8 cellular contexts compared by ENCODE assay signal in the genomic region with DNA sequence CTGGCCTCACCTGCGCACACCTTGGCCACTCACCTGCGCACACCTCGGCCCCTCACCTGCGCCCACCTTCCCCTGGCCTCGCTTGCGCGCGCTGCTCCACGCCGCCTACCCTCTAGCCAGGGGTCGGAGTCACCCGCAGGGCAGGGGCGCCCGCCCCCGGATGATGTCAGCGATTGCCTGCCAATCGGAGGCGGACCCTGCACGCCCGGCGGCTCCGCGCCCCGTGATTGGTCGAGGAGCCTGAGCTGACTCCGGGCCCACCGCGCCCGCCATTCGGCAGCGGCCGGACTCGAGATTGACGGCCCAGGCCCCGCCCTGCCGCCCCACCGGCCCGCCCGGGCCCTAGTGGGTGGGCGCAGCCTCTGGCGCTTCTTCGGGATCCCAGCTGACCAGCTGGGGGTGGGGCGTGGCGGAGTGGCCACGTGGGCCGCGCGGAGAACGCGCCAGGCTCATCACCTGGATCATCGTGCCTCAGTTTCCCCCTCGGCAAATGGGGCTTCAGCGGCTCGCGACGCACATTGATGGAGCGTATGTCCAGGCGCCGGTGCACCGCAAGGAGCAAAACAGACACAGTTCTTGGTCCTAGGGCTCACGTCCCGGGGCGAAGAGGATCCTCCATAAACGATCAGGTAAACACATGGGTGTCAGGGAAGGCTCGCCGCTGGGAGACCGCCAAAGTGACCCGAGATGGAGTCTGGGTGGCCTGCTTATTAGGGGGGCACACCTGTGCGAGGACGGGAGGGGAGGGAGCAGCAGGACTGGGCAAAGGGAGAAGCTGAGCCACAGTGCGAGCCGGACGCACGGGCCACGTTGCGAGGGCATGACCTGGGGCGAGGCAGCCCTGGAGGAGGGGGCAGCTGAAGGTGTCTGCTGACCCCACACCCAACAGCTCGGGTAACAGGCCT. TPM values are rescaled to one million over a fixed set of nuclear protein-coding genes. Genes with fewer than 3 reads are reported as not detected.
A peak's percentile ranks its signal among the peaks of the same experiment; 100 is the strongest.
DNase-seq lines count a peak whose midpoint lies in the region; ATAC-seq, FAIRE-seq and TF ChIP-seq lines count a peak whose summit lies in the region.

A gene with protein sequence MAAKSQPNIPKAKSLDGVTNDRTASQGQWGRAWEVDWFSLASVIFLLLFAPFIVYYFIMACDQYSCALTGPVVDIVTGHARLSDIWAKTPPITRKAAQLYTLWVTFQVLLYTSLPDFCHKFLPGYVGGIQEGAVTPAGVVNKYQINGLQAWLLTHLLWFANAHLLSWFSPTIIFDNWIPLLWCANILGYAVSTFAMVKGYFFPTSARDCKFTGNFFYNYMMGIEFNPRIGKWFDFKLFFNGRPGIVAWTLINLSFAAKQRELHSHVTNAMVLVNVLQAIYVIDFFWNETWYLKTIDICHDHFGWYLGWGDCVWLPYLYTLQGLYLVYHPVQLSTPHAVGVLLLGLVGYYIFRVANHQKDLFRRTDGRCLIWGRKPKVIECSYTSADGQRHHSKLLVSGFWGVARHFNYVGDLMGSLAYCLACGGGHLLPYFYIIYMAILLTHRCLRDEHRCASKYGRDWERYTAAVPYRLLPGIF (minus strand): TSS at position 137 of the 905 bp plus-strand sequence. CDS start 3,441 bp downstream, outside the sequence.

- H3K9ac ChIP-seq in IMR-90 (ENCODE audit: low read depth, low read length) (peak within 1 kb of the TSS; percentile 70), endothelial cell of umbilical vein (replicated peaks; ENCODE audit: extremely low read depth, insufficient read depth, low read length) (peak within 1 kb of the TSS; percentile 55)

- H2AK9ac ChIP-seq in IMR-90 (replicated peaks; ENCODE audit: low read depth, low read length, poor library complexity) = peak within 1 kb of the TSS; percentile 99

- H2AFZ ChIP-seq in IMR-90 (replicated peaks; ENCODE audit: low read length, poor library complexity) (peak within 1 kb of the TSS; percentile 99), OCI-LY7 (ENCODE audit: low read length) (peak within 1 kb of the TSS; percentile 85; the same call in 1 of the 2 replicates), endothelial cell of umbilical vein (ENCODE audit: low read depth, low read length) (peak within 1 kb of the TSS; percentile 67)

- TF ChIP-seq POLR2A in IMR-90 (IDR thresholded peaks at IDR 0.05; ENCODE audit: low read depth, low read length) = no peak
- peak; percentile 65 for TF ChIP-seq POLR2A in endothelial cell of umbilical vein (IDR thresholded peaks at IDR 0.05; ENCODE audit: low read depth, low read length)

- DNase-seq in DMS 273 treated with DMSO at 0.1 percent for 48 hours (lab: John Stamatoyannopoulos, UW) (peak; percentile 67), IMR-90 (peak; percentile 93), OCI-LY7 (ENCODE audit: low spot score) (peak; percentile 97), activated T-cell treated with anti-CD3 and anti-CD28 coated beads for 1 hour (ENCODE audit: low read depth) (peak; percentile 87), endothelial cell of umbilical vein (ENCODE audit: low read depth, low spot score) (peak; percentile 97), middle frontal gyrus (ENCODE audit: extremely low spot score, low spot score) (peak; percentile 90)
- peak; percentile 94 to 95 for DNase-seq in stimulated activated CD8-positive, alpha-beta memory T cell treated with anti-CD3 and anti-CD28 coated beads, Interleukin-2, amount 100 ng/mL, for 48 hours (ENCODE audit: low read depth in 2 of 2)

- H3K27me3 ChIP-seq in IMR-90 (ENCODE audit: control insufficient read depth, insufficient read depth, low read length) (no peaks in the 10 kb centered on the region), endothelial cell of umbilical vein (ENCODE audit: control insufficient read depth in 2 of 2, insufficient read depth in 2 of 2, low read length in 2 of 2) (no peaks in the 10 kb centered on the region)

- H3K4me2 ChIP-seq in IMR-90 (ENCODE audit: low read depth, low read length) (peak within 1 kb of the TSS; percentile 91), OCI-LY7 (ENCODE audit: low read length) (peak within 1 kb of the TSS; percentile 90), endothelial cell of umbilical vein (ENCODE audit: insufficient read depth, low read length) (peak within 1 kb of the TSS; percentile 88)

- H3K23ac ChIP-seq in IMR-90 (ENCODE audit: low read depth, low read length) = peak within 1 kb of the TSS; percentile 92

- in situ Hi-C loops in IMR-90 (cut with MboI; ENCODE audit: low sequenced_read_pairs) = no loop called here

- peak; percentile 75 for ATAC-seq in GM21528 (IDR thresholded peaks at IDR 0.05; ENCODE audit: low FRiP score, unreplicated experiment)
- ATAC-seq in IMR-90 (ENCODE audit: low read depth) = peak; percentile 88

- H3K9me3 ChIP-seq in IMR-90 (ENCODE audit: control insufficient read depth, insufficient read depth, low read length) = no peaks in the 10 kb centered on the region
- H3K9me3 ChIP-seq in OCI-LY7 (ENCODE audit: low read length) = peaks cover 15% of the 10 kb centered on the region
- H3K9me3 ChIP-seq in endothelial cell of umbilical vein (replicated peaks; ENCODE audit: control insufficient read depth, insufficient read depth, low read length) = no peaks in the 10 kb centered on the region

- dilution Hi-C loops in IMR-90 (cut with HindIII; ENCODE audit: low sequenced_read_pairs, unreplicated experiment) = no loop called here
- dilution Hi-C loops in endothelial cell of umbilical vein (cut with MboI; ENCODE audit: extremely low pct_ligation_motif_present, low sequenced_read_pairs) = no loop called here

- POLR2A ChIA-PET in IMR-90 (lab: Charles Lee; ENCODE audit: unreplicated experiment) = no interaction called here
- POLR2A ChIA-PET in OCI-LY7 (lab: Charles Lee) = interaction anchor here (0.6 to 1.7 kb wide), 10 partner anchors 19 to 776 kb away, joined by 3 to 5 read pairs (median 4); no protein-coding TSS in a partner anchor
- POLR2A ChIA-PET in endothelial cell of umbilical vein (lab: Charles Lee) = no interaction called here

- H3K79me2 ChIP-seq in OCI-LY7 (ENCODE audit: insufficient read depth, low read depth, low read length) = peaks cover 30% of the 10 kb centered on the region; the same call in 1 of the 2 replicates
- peaks cover 34% of the 10 kb centered on the region for H3K79me2 ChIP-seq in endothelial cell of umbilical vein (ENCODE audit: control insufficient read depth, insufficient read depth, low read length)

- H3K9me2 ChIP-seq in OCI-LY7 (ENCODE audit: insufficient read depth, low read length) = no peaks in the 10 kb centered on the region

- H3K27ac ChIP-seq in IMR-90 (ENCODE audit: insufficient read depth, low read length) (peak within 1 kb of the TSS; percentile 47), OCI-LY7 (ENCODE audit: low read depth, low read length, poor library complexity, severe bottlenecking) (peak within 1 kb of the TSS; percentile 38), endothelial cell of umbilical vein (ENCODE audit: insufficient read depth, low read depth, low read length) (peak within 1 kb of the TSS; percentile 21)

- peak within 1 kb of the TSS; percentile 58 to 92; a peak in 3 of 4 replicates for H4K8ac ChIP-seq in IMR-90 (ENCODE audit: low read depth in 2 of 2, low read length in 2 of 2)

- H2BK120ac ChIP-seq in IMR-90 (ENCODE audit: low read depth, low read length) = peak within 1 kb of the TSS; percentile 43; the same call in 1 of the 2 replicates

- H3K56ac ChIP-seq in IMR-90 (ENCODE audit: extremely low read depth, insufficient read depth, low read length) = peak within 1 kb of the TSS; percentile 53; the same call in 1 of the 2 replicates

- H2BK5ac ChIP-seq in IMR-90 (ENCODE audit: low read depth, low read length, poor library complexity, severe bottlenecking) = peak within 1 kb of the TSS; percentile 57

- peak within 1 kb of the TSS; percentile 46; the same call in 1 of the 2 replicates for H4K5ac ChIP-seq in IMR-90 (ENCODE audit: low read depth, low read length)

- no peak for TF ChIP-seq CTCF in IMR-90 (conservative IDR thresholded peaks at IDR 0.05; ENCODE audit: low read depth, low read length)
- TF ChIP-seq CTCF in OCI-LY7 (conservative IDR thresholded peaks at IDR 0.05; ENCODE audit: low read length) = no peak
- no peak for TF ChIP-seq CTCF in endothelial cell of umbilical vein (IDR thresholded peaks at IDR 0.05; ENCODE audit: extremely low read depth in 1 of 2, insufficient read depth in 1 of 2, low read depth in 1 of 2, low read length in 2 of 2)

- intact Hi-C loops in IMR-90 (cut with micrococcal nuclease) = no loop called here
- intact Hi-C loops in OCI-LY7 (cut with micrococcal nuclease; ENCODE audit: unreplicated experiment) = loop anchor here (2.0 kb wide), 1 partner anchor 22 kb away; no protein-coding TSS in a partner anchor
- intact Hi-C loops in endothelial cell of umbilical vein (cut with micrococcal nuclease) = loop anchor here (5.0 kb wide), 1 partner anchor 114 kb away; no protein-coding TSS in a partner anchor

- H3K14ac ChIP-seq in IMR-90 (replicated peaks; ENCODE audit: low read depth, low read length) = peak within 1 kb of the TSS; percentile 91

- H4K20me1 ChIP-seq in IMR-90 (ENCODE audit: insufficient read depth, low read length) (peaks cover 4% of the 10 kb centered on the region; the same call in 1 of the 2 replicates), OCI-LY7 (ENCODE audit: insufficient read depth, low read length) (no peaks in the 10 kb centered on the region), endothelial cell of umbilical vein (replicated peaks; ENCODE audit: control insufficient read depth, extremely low read depth, insufficient read depth, low read length) (no peaks in the 10 kb centered on the region)

- BruUV-seq in IMR-90 (replicated peaks; lab: Mats Ljungman, UMichigan) (no TSS peak), OCI-LY7 (replicated peaks; lab: Mats Ljungman, UMichigan) (no TSS peak), endothelial cell of umbilical vein (replicated peaks; lab: Mats Ljungman, UMichigan) (no TSS peak)

- no peak within 1 kb of the TSS for H2BK20ac ChIP-seq in IMR-90 (ENCODE audit: low read depth, low read length)

- FAIRE-seq in endothelial cell of umbilical vein (lab: Jason Lieb, UNC) = peak; percentile 98

- H3K36me3 ChIP-seq in IMR-90 (ENCODE audit: control insufficient read depth, insufficient read depth, low read length) (peaks cover 5% of the 10 kb centered on the region; the same call in 1 of the 2 replicates), OCI-LY7 (ENCODE audit: insufficient read depth, low read length) (peaks cover 38% of the 10 kb centered on the region), endothelial cell of umbilical vein (ENCODE audit: control insufficient read depth in 2 of 2, extremely low read depth in 1 of 2, insufficient read depth in 2 of 2, low read length in 2 of 2) (peaks cover 6 to 13% of the 10 kb centered on the region in 2 experiments)

- H3K4me3 ChIP-seq in IMR-90 (ENCODE audit: insufficient read depth, low read depth, low read length) (peak within 1 kb of the TSS; percentile 87), OCI-LY7 (ENCODE audit: low read depth, low read length, poor library complexity, severe bottlenecking) (peak within 1 kb of the TSS; percentile 91), endothelial cell of umbilical vein (replicated peaks in 1 of 3; ENCODE audit: insufficient read depth in 1 of 3, low read depth in 1 of 3, low read length in 3 of 3) (peak within 1 kb of the TSS; percentile 29 to 98 (median 61))

- WGBS in IMR-90 (ENCODE audit: extremely low coverage in 2 of 2, insufficient read length in 1 of 2), 2 experiments = 0% methylated on average over 32 of the region's 78 CpGs; no CpG with 5 or more reads in 1 of the 2 experiments

- peaks cover 7 to 19% of the 10 kb centered on the region in 2 experiments; a peak in 3 of 4 replicates for H3K79me1 ChIP-seq in IMR-90 (ENCODE audit: low read depth in 1 of 2, low read length in 2 of 2)

- no peak within 1 kb of the TSS for H2BK15ac ChIP-seq in IMR-90 (ENCODE audit: low read depth, low read length)

- peak within 1 kb of the TSS; percentile 88 for H3K4ac ChIP-seq in IMR-90 (ENCODE audit: low read depth, low read length)

- H3K9me1 ChIP-seq in IMR-90 (ENCODE audit: insufficient read depth, low read length) (no peaks in the 10 kb centered on the region), endothelial cell of umbilical vein (replicated peaks; ENCODE audit: control insufficient read depth, extremely low read depth, insufficient read depth, low read length) (no peaks in the 10 kb centered on the region)

- peak within 1 kb of the TSS; percentile 45 for H3K18ac ChIP-seq in IMR-90 (ENCODE audit: low read depth, low read length)

- peak within 1 kb of the TSS; percentile 72; the same call in 1 of the 2 replicates for H4K91ac ChIP-seq in IMR-90 (ENCODE audit: insufficient read depth, low read depth, low read length)

- H3K4me1 ChIP-seq in IMR-90 (ENCODE audit: control insufficient read depth, insufficient read depth, low read length) (peaks cover 5% of the 10 kb centered on the region), OCI-LY7 (ENCODE audit: insufficient read depth, low read length, poor library complexity, severe bottlenecking) (peaks cover 40% of the 10 kb centered on the region), endothelial cell of umbilical vein (ENCODE audit: control insufficient read depth, extremely low read depth, insufficient read depth, low read length) (peaks cover 31% of the 10 kb centered on the region)

- H2AK5ac ChIP-seq in IMR-90 (ENCODE audit: low read depth, low read length) = peak within 1 kb of the TSS; percentile 88

- TF ChIP-seq RAD21 in IMR-90 (IDR thresholded peaks at IDR 0.05; ENCODE audit: low read length) = no peak

- CTCF ChIA-PET in IMR-90 (lab: Yijun Ruan, JAX) = no interaction called here
- CTCF ChIA-PET in OCI-LY7 (lab: Charles Lee; ENCODE audit: unreplicated experiment) = interaction anchor here (0.6 to 1.2 kb wide), 3 partner anchors 23 to 249 kb away, joined by 3 to 4 read pairs (median 3); no protein-coding TSS in a partner anchor
- CTCF ChIA-PET in endothelial cell of umbilical vein (lab: Charles Lee) = interaction anchor here (1.2 to 4.2 kb wide), 4 partner anchors 22 to 132 kb away, joined by 3 to 29 read pairs (median 6); no protein-coding TSS in a partner anchor

RNA-seq across cellular contexts. Expression of the gene that starts here (rescaled TPM):
- total RNA-seq in IMR-90 (2012; rRNA removed) = 20.0 and 22.0 TPM in 2 replicates
- 43.2 and 43.3 TPM in 2 replicates for polyA plus RNA-seq in IMR-90 (2012; rRNA removed)
- polyA plus RNA-seq in IMR-90 (2012; cell fraction: cytosol; rRNA removed) = 25.7 and 56.1 TPM in 2 replicates
- polyA plus RNA-seq in IMR-90 (2012; cell fraction: nucleus; rRNA removed; ENCODE audit: low replicate concordance) = 22.6 and 38.0 TPM in 2 replicates
- total RNA-seq in OCI-LY7 (2014; rRNA removed; shearing (Covaris generic)) = 25.8 and 33.4 TPM in 2 replicates
- 88.5 and 110 TPM in 2 replicates for total RNA-seq in OCI-LY7 (2022)
- 166 and 171 TPM in 2 replicates for total RNA-seq in endothelial cell of umbilical vein
- 175 and 195 TPM in 2 replicates for polyA plus RNA-seq in endothelial cell of umbilical vein
- polyA plus RNA-seq in endothelial cell of umbilical vein (2011; cell fraction: cytosol; rRNA removed) = 95.6 and 104 TPM in 2 replicates
- 59.4 and 61.8 TPM in 2 replicates for polyA plus RNA-seq in endothelial cell of umbilical vein (2011; cell fraction: nucleus; rRNA removed)
- polyA plus RNA-seq in endothelial cell of umbilical vein (2012) = 77.5 and 97.2 TPM in 2 replicates
- polyA minus RNA-seq in endothelial cell of umbilical vein = 168 and 190 TPM in 2 replicates
- 101 TPM for polyA minus RNA-seq in endothelial cell of umbilical vein (2011; cell fraction: cytosol; rRNA and poly(A)+ RNA removed)
- polyA minus RNA-seq in endothelial cell of umbilical vein (2011; cell fraction: nucleus; rRNA and poly(A)+ RNA removed) = 23.2 and 30.1 TPM in 2 replicates

Comparison
In these comparisons a context has a peak if more than half of its experiments do, and no peak if none do; other contexts are left out.
1. Peak in every context shown above with its lines: DNase-seq, ATAC-seq, H3K4me3 ChIP-seq and H3K27ac ChIP-seq.